11 cellular contexts compared by ENCODE assay signal in genomic region chr9:137721479-137721878, GRCh38.
A peak's percentile ranks its signal among the peaks of the same experiment; 100 is the strongest.
DNase-seq lines count a peak whose midpoint lies in the region; FAIRE-seq and TF ChIP-seq lines count a peak whose summit lies in the region.
"Had no signal": no experiment of that assay in that cellular context is flagged by ENCODE, and none has a peak within 500 bp of the region (broad histone marks: within the 10 kb centered on the region; RNA-seq: fewer than 3 reads in every experiment).

No MANE protein-coding gene starts in this region.

- H3K9ac ChIP-seq in OCI-LY3 (ENCODE audit: low read length) (0 out of 2 replicates have a peak overlapping the region, but pooled peaks have one; percentile 19), H1 (replicated peaks in 1 of 4; ENCODE audit: extremely low read depth in 1 of 4, low read depth in 3 of 4, low read length in 3 of 4) (no peak overlapping the region)

- 88 to 99% methylated on average over 9 to 12 of the region's 12 CpGs for WGBS in H1 (ENCODE audit: extremely low coverage in 1 of 2, insufficient coverage in 1 of 2, insufficient read length in 1 of 2, insufficient replicate concordance in 2 of 2, low coverage in 1 of 2, low lambda C conversion rate in 2 of 2, missing lambda C conversion rate in 1 of 2), 2 experiments

- H3K27ac ChIP-seq in OCI-LY3 (ENCODE audit: low read length) (no peak overlapping the region), H1 (ENCODE audit: low read depth, low read length) (no peak overlapping the region)

- H3K27me3 ChIP-seq in OCI-LY3 (ENCODE audit: low read depth, low read length): no peaks in the 10 kb centered on the region
- H3K27me3 ChIP-seq in H1 (replicated peaks in 1 of 4; ENCODE audit: control insufficient read depth in 3 of 4, extremely low read depth in 1 of 4, insufficient read depth in 3 of 4, low read length in 3 of 4): no peaks in the 10 kb centered on the region
- H3K27me3 ChIP-seq: spleen had no signal

- no peak for TF ChIP-seq POLR2A in H1 (IDR thresholded peaks at IDR 0.05; ENCODE audit: control extremely low read depth in 1 of 2, low read depth in 2 of 2, low read length in 2 of 2)

- H3K79me2 ChIP-seq in OCI-LY3 (ENCODE audit: low read length) (peaks cover 50% of the 10 kb centered on the region), H1 (ENCODE audit: control insufficient read depth in 1 of 2, insufficient read depth in 2 of 2, low read length in 2 of 2) (peaks cover 8 to 52% of the 10 kb centered on the region in 2 experiments; a peak in 2 of 4 replicates)

- H3K23me2 ChIP-seq in H1 (ENCODE audit: low read depth, low read length): no peaks in the 10 kb centered on the region; the same call in 1 of the 2 replicates

- H3K4me3 ChIP-seq in OCI-LY3 (ENCODE audit: low read length): no peak overlapping the region
- H3K4me3 ChIP-seq in H1 (ENCODE audit: extremely low read depth in 1 of 4, insufficient read depth in 2 of 4, low read depth in 3 of 4, low read length in 4 of 4): no peak overlapping the region
- H3K4me3 ChIP-seq: spleen had no signal

- H3K36me3 ChIP-seq in OCI-LY3 (replicated peaks; ENCODE audit: low read depth, low read length): peaks cover 34% of the 10 kb centered on the region
- H3K36me3 ChIP-seq in H1 (ENCODE audit: control insufficient read depth in 2 of 4, insufficient read depth in 4 of 4, low read length in 3 of 4): peaks cover 2 to 38% (median 18%) of the 10 kb centered on the region in 4 experiments; a peak in 6 of 8 replicates

- FAIRE-seq in H1 (lab: Jason Lieb, UNC): no peak

- CTCF ChIA-PET in H1 (lab: Charles Lee; ENCODE audit: partially characterized antibody): interaction anchor here (0.7 to 0.9 kb wide), 4 partner anchors 9 to 139 kb away, joined by 3 to 4 read pairs (median 3); no protein-coding TSS in a partner anchor

- POLR2A ChIA-PET in H1 (lab: Charles Lee; ENCODE audit: partially characterized antibody): no interaction called here

- no peak overlapping the region for H2AFZ ChIP-seq in OCI-LY3 (ENCODE audit: low read depth, low read length)
- H2AFZ ChIP-seq in H1 (ENCODE audit: low read length): no peak overlapping the region

- no peaks in the 10 kb centered on the region for H4K20me1 ChIP-seq in OCI-LY3 (ENCODE audit: insufficient read depth, low read length)
- H4K20me1 ChIP-seq in H1 (replicated peaks in 1 of 2; ENCODE audit: control insufficient read depth in 1 of 2, insufficient read depth in 2 of 2, low read length in 2 of 2): peaks cover 0 to 10% of the 10 kb centered on the region in 2 experiments

- H3K9me3 ChIP-seq in OCI-LY3 (ENCODE audit: insufficient read depth, low read length) (peaks cover under 1% of the 10 kb centered on the region; the same call in 1 of the 2 replicates), H1 (ENCODE audit: insufficient read depth in 2 of 2, low read depth in 1 of 2, low read length in 1 of 2) (peaks cover 0 to 13% of the 10 kb centered on the region in 2 experiments; a peak in 1 of 4 replicates)

- no peak overlapping the region for H3K23ac ChIP-seq in H1 (ENCODE audit: insufficient read length)

- no peak overlapping the region for H2BK15ac ChIP-seq in H1 (ENCODE audit: low read length)

- no peak overlapping the region for H3K4ac ChIP-seq in H1 (replicated peaks; ENCODE audit: insufficient read length, low read depth, low read length)

- H3K4me2 ChIP-seq in OCI-LY3 (ENCODE audit: low read length): no peak overlapping the region
- H3K4me2 ChIP-seq in H1 (ENCODE audit: insufficient read depth in 1 of 2, low read depth in 2 of 2, low read length in 2 of 2): no peak overlapping the region; a peak in 1 of 4 replicates

- no peak overlapping the region for H4K5ac ChIP-seq in H1 (ENCODE audit: insufficient read length, low read depth, low read length)

- no peak overlapping the region for H3K14ac ChIP-seq in H1 (ENCODE audit: insufficient read length)

- no peak overlapping the region for H3K56ac ChIP-seq in H1 (replicated peaks; ENCODE audit: insufficient read length, low read depth, low read length)

- TF ChIP-seq CTCF in OCI-LY3 (IDR thresholded peaks at IDR 0.05; ENCODE audit: low read depth, low read length) (no peak), H1 (IDR thresholded peaks at IDR 0.05; ENCODE audit: control extremely low read depth in 1 of 3, insufficient read depth in 1 of 3, low read depth in 1 of 3, low read length in 3 of 3) (no peak)

- H3K4me1 ChIP-seq in OCI-LY3 (ENCODE audit: low read length): peaks cover 13% of the 10 kb centered on the region
- H3K4me1 ChIP-seq in H1 (replicated peaks in 1 of 4; ENCODE audit: control insufficient read depth in 3 of 4, insufficient read depth in 4 of 4, low read length in 3 of 4): peaks cover 2 to 14% (median 8%) of the 10 kb centered on the region in 4 experiments; a peak in 5 of 7 replicates

- intact Hi-C loops in posterior cingulate gyrus (cut with DNase I): no loop called here

- peak overlapping the region; percentile 24; the same call in 1 of the 2 replicates for H2AK5ac ChIP-seq in H1 (ENCODE audit: low read depth, low read length)

- DNase-seq in activated T-cell treated with anti-CD3 and anti-CD28 coated beads for 48 hours (ENCODE audit: low read depth): peak; percentile 19
- DNase-seq in H1 (ENCODE audit: low read depth in 1 of 2, low spot score in 2 of 2): no peak
- DNase-seq in stimulated activated CD4-positive, alpha-beta T cell treated with anti-CD3 and anti-CD28 coated beads, Interleukin-2, amount 100 ng/mL, for 24 hours: peak; percentile 30 to 48
- no peak for DNase-seq in NCI-H774 (lab: John Stamatoyannopoulos, UW)
- no peak for DNase-seq in posterior cingulate gyrus
- no peak for DNase-seq in NOMO-1 treated with dmso at 0.1 percent for 144 hours (lab: John Stamatoyannopoulos, UW; ENCODE audit: unreplicated experiment)
- no peak for DNase-seq in NCI-H1092 treated with DMSO at 0.1 percent for 48 hours (lab: John Stamatoyannopoulos, UW)
- DNase-seq: foreskin melanocyte; spleen; stimulated activated naive CD4-positive, alpha-beta T cell treated with Interleukin-2 at 50 U/mL for 16 hours had no signal

- peak overlapping the region; percentile 71; the same call in 1 of the 2 replicates for H2BK5ac ChIP-seq in H1 (ENCODE audit: low read depth, low read length)

- H2BK12ac ChIP-seq in H1 (ENCODE audit: low read depth, low read length): 0 out of 2 replicates have a peak overlapping the region, but pooled peaks have one; percentile 39

- H4K91ac ChIP-seq in H1 (replicated peaks; ENCODE audit: insufficient read length, low read length): peak overlapping the region; percentile 62

- no peak for TF ChIP-seq RAD21 in H1 (IDR thresholded peaks at IDR 0.05 in 1 of 2, conservative IDR thresholded peaks at IDR 0.05 in 1 of 2; ENCODE audit: low read depth in 2 of 2, low read length in 2 of 2)

- H3K18ac ChIP-seq in H1 (ENCODE audit: extremely low read depth, low read length): no peak overlapping the region

- peaks cover 16% of the 10 kb centered on the region for H3K79me1 ChIP-seq in H1 (ENCODE audit: low read depth, low read length)

- no peak overlapping the region for H4K8ac ChIP-seq in H1 (ENCODE audit: extremely low read depth, insufficient read depth, low read length)

- TF ChIP-seq EP300 in H1 (IDR thresholded peaks at IDR 0.05; ENCODE audit: borderline replicate concordance in 1 of 2, low read depth in 2 of 2, low read length in 2 of 2): no peak

- H2BK20ac ChIP-seq in H1 (ENCODE audit: low read length): no peak overlapping the region

- no peak overlapping the region for H2BK120ac ChIP-seq in H1 (replicated peaks; ENCODE audit: low read depth, low read length)

TF ChIP-seq in H1, 55 proteins besides CTCF, POLR2A, EP300 and RAD21:
- TF ChIP-seq POU5F1 (IDR thresholded peaks at IDR 0.05; ENCODE audit: low read depth, low read length): no peak
- TF ChIP-seq NRF1 (IDR thresholded peaks at IDR 0.05; ENCODE audit: low read depth, low read length): no peak
- TF ChIP-seq JUN (IDR thresholded peaks at IDR 0.05; ENCODE audit: low read depth, low read length): no peak
- TF ChIP-seq YY1 (IDR thresholded peaks at IDR 0.05; ENCODE audit: low read depth, low read length): no peak
- TF ChIP-seq CBX5 (IDR thresholded peaks at IDR 0.05; ENCODE audit: low read depth, low read length): no peak
- TF ChIP-seq SIN3A (conservative IDR thresholded peaks at IDR 0.05 in 1 of 2, IDR thresholded peaks at IDR 0.05 in 1 of 2; ENCODE audit: low read depth in 1 of 2, low read length in 2 of 2): no peak
- no peak for TF ChIP-seq NANOG (IDR thresholded peaks at IDR 0.05; ENCODE audit: insufficient read depth, low read depth, low read length, poor library complexity, severe bottlenecking)
- TF ChIP-seq CREB1 (IDR thresholded peaks at IDR 0.05): no peak
- no peak for TF ChIP-seq TEAD4 (IDR thresholded peaks at IDR 0.05; ENCODE audit: low read depth, low read length)
- no peak for TF ChIP-seq BACH1 (IDR thresholded peaks at IDR 0.05; ENCODE audit: low read length)
- no peak for TF ChIP-seq GABPA (IDR thresholded peaks at IDR 0.05; ENCODE audit: borderline replicate concordance, insufficient read depth, low read length)

Comparison
In these comparisons a context has a peak if more than half of its experiments do, and no peak if none do; other contexts are left out.
1. DNase-seq: peak in activated T-cell treated with anti-CD3 and anti-CD28 coated beads for 48 hours (single experiment) and stimulated activated CD4-positive, alpha-beta T cell treated with anti-CD3 and anti-CD28 coated beads, Interleukin-2, amount 100 ng/mL, for 24 hours (2 of 2); none in H1 (0 of 2), NCI-H774 (single experiment), posterior cingulate gyrus (0 of 10), NOMO-1 treated with dmso at 0.1 percent for 144 hours (single experiment) and NCI-H1092 treated with DMSO at 0.1 percent for 48 hours (single experiment).